Comparison of ENCODE assay signal across 10 cellular contexts in genomic region chr1:41626146-41626545, GRCh38.
DNase-seq lines count a peak whose midpoint lies in the region; ATAC-seq and TF ChIP-seq lines count a peak whose summit lies in the region.
"Had no signal": no experiment of that assay in that cellular context is flagged by ENCODE, and none has a peak within 500 bp of the region (broad histone marks: within the 10 kb centered on the region; RNA-seq: fewer than 3 reads in every experiment).

No MANE protein-coding gene starts in this region.

- TF ChIP-seq EP300 in SK-N-SH (IDR thresholded peaks at IDR 0.05; ENCODE audit: borderline replicate concordance in 1 of 2, low read depth in 1 of 2, low read length in 1 of 2) (no peak; a peak in 1 of 4 replicates), suprapubic skin (IDR thresholded peaks at IDR 0.05) (no peak)

- TF ChIP-seq RAD21 in SK-N-SH (IDR thresholded peaks at IDR 0.05; ENCODE audit: low read length), result no peak

- intact Hi-C loops in Right ventricle myocardium inferior (cut with DNase I) (no loop called here), left ventricle myocardium inferior (cut with micrococcal nuclease) (no loop called here)

- no peak for TF ChIP-seq CTCF in left ventricle myocardium inferior (IDR thresholded peaks at IDR 0.05; ENCODE audit: borderline replicate concordance)
- no peak for TF ChIP-seq CTCF in SK-N-SH (IDR thresholded peaks at IDR 0.05)
- no peak for TF ChIP-seq CTCF in suprapubic skin (IDR thresholded peaks at IDR 0.05)
- TF ChIP-seq CTCF in smooth muscle cell (IDR thresholded peaks at IDR 0.05; ENCODE audit: borderline replicate concordance, insufficient read depth, poor library complexity, severe bottlenecking), result no peak

- CTCF ChIA-PET in SK-N-SH (lab: Yijun Ruan, JAX), result interaction anchor here (0.6 to 1.0 kb wide), 3 partner anchors 12 to 30 kb away, joined by 3 read pairs; no protein-coding TSS in a partner anchor

- 56% methylated on average over 5 of the region's 10 CpGs for WGBS in SK-N-SH (ENCODE audit: low lambda C conversion rate)
- WGBS in suprapubic skin, result 31% methylated on average over 6 of the region's 10 CpGs
- 84% methylated on average over 10 of the region's 10 CpGs for WGBS in smooth muscle cell (ENCODE audit: low lambda C conversion rate)

- TF ChIP-seq POLR2A in suprapubic skin (IDR thresholded peaks at IDR 0.05), result no peak

- ATAC-seq in Right ventricle myocardium inferior, result peak; percentile 62
- no peak for ATAC-seq in HG02970 (IDR thresholded peaks at IDR 0.05; ENCODE audit: low FRiP score, unreplicated experiment)

- H3K27me3 ChIP-seq in left ventricle myocardium inferior (ENCODE audit: low read depth), result no peaks in the 10 kb centered on the region
- no peaks in the 10 kb centered on the region for H3K27me3 ChIP-seq in SK-N-SH (ENCODE audit: insufficient read depth)
- H3K27me3 ChIP-seq in suprapubic skin, result no peaks in the 10 kb centered on the region
- H3K27me3 ChIP-seq in smooth muscle cell (ENCODE audit: low read depth), result no peaks in the 10 kb centered on the region
- H3K27me3 ChIP-seq: dorsolateral prefrontal cortex had no signal

- H3K27ac ChIP-seq in left ventricle myocardium inferior (replicated peaks) (no peak overlapping the region), SK-N-SH (ENCODE audit: low read depth in 2 of 2, low read length in 1 of 2) (no peak overlapping the region), suprapubic skin (peak overlapping the region; percentile 21), smooth muscle cell (ENCODE audit: low read depth) (no peak overlapping the region)
- H3K27ac ChIP-seq: dorsolateral prefrontal cortex had no signal

- POLR2A ChIA-PET in SK-N-SH (lab: Yijun Ruan, JAX), result no interaction called here

- H3K9ac ChIP-seq in SK-N-SH, result no peak overlapping the region
- no peak overlapping the region for H3K9ac ChIP-seq in smooth muscle cell (ENCODE audit: low read depth)

- H3K9me3 ChIP-seq in left ventricle myocardium inferior (replicated peaks), result no peaks in the 10 kb centered on the region
- no peaks in the 10 kb centered on the region for H3K9me3 ChIP-seq in SK-N-SH
- H3K9me3 ChIP-seq in suprapubic skin, result no peaks in the 10 kb centered on the region
- no peaks in the 10 kb centered on the region for H3K9me3 ChIP-seq in smooth muscle cell (replicated peaks; ENCODE audit: low read depth)

- H3K4me2 ChIP-seq in SK-N-SH, result peak overlapping the region; percentile 22; the same call in 1 of the 2 replicates
- no peak overlapping the region for H3K4me2 ChIP-seq in smooth muscle cell

- H3K4me1 ChIP-seq in left ventricle myocardium inferior (peaks cover 14% of the 10 kb centered on the region), SK-N-SH (ENCODE audit: control insufficient read depth in 1 of 2, insufficient read depth in 2 of 2, low read depth in 1 of 2, low read length in 1 of 2) (peaks cover 13 to 22% of the 10 kb centered on the region in 2 experiments; a peak in 2 of 4 replicates), suprapubic skin (peaks cover 41% of the 10 kb centered on the region), smooth muscle cell (ENCODE audit: low read depth) (peaks cover 4% of the 10 kb centered on the region)

- no peaks in the 10 kb centered on the region for H3K9me2 ChIP-seq in SK-N-SH

- H3K4me3 ChIP-seq in left ventricle myocardium inferior, result no peak overlapping the region
- no peak overlapping the region for H3K4me3 ChIP-seq in SK-N-SH (ENCODE audit: low read depth in 2 of 2, low read length in 1 of 2)
- H3K4me3 ChIP-seq in suprapubic skin, result no peak overlapping the region
- no peak overlapping the region for H3K4me3 ChIP-seq in smooth muscle cell
- H3K4me3 ChIP-seq: dorsolateral prefrontal cortex had no signal

- H3K36me3 ChIP-seq in left ventricle myocardium inferior (no peaks in the 10 kb centered on the region), SK-N-SH (replicated peaks in 1 of 2; ENCODE audit: control insufficient read depth in 1 of 2, insufficient read depth in 2 of 2, low read length in 1 of 2) (no peaks in the 10 kb centered on the region), suprapubic skin (no peaks in the 10 kb centered on the region), smooth muscle cell (ENCODE audit: low read depth) (no peaks in the 10 kb centered on the region)

- H4K20me1 ChIP-seq in SK-N-SH (ENCODE audit: insufficient read depth), result no peaks in the 10 kb centered on the region
- peaks cover 5% of the 10 kb centered on the region for H4K20me1 ChIP-seq in smooth muscle cell (ENCODE audit: low read depth)

- H2AFZ ChIP-seq in SK-N-SH (ENCODE audit: low read depth) (no peak overlapping the region), smooth muscle cell (ENCODE audit: low read depth) (no peak overlapping the region)

- H3K79me2 ChIP-seq in SK-N-SH (ENCODE audit: insufficient read depth) (no peaks in the 10 kb centered on the region), smooth muscle cell (ENCODE audit: low read depth) (peaks cover 14% of the 10 kb centered on the region)

- DNase-seq in Right ventricle myocardium inferior (ENCODE audit: missing footprints) (no peak), left ventricle myocardium inferior (no peak), SK-N-SH (no peak), glomerular visceral epithelial cell (ENCODE audit: extremely low spot score) (peak; percentile 77), suprapubic skin (ENCODE audit: low spot score in 2 of 2) (peak in 1 of 2 donors; percentile 75), smooth muscle cell (lab: John Stamatoyannopoulos, UW; ENCODE audit: unreplicated experiment) (no peak)
- no peak for DNase-seq in stimulated activated naive CD4-positive, alpha-beta T cell treated with Interleukin-2 at 50 U/mL for 16 hours (lab: John Stamatoyannopoulos, UW)
- DNase-seq: activated T-cell treated with anti-CD3 and anti-CD28 coated beads, Interleukin-2, amount 50 U/mL, for 4 hours had no signal

- H3F3A ChIP-seq in SK-N-SH (replicated peaks; ENCODE audit: insufficient read depth), result no peaks in the 10 kb centered on the region
- peaks cover 3% of the 10 kb centered on the region for H3F3A ChIP-seq in smooth muscle cell (ENCODE audit: low read depth)

TF ChIP-seq in SK-N-SH, 30 proteins besides CTCF, POLR2A, EP300 and RAD21:
- no peak for TF ChIP-seq TEAD4 (IDR thresholded peaks at IDR 0.05; ENCODE audit: borderline replicate concordance, insufficient read depth)
- TF ChIP-seq, protein P1, sequence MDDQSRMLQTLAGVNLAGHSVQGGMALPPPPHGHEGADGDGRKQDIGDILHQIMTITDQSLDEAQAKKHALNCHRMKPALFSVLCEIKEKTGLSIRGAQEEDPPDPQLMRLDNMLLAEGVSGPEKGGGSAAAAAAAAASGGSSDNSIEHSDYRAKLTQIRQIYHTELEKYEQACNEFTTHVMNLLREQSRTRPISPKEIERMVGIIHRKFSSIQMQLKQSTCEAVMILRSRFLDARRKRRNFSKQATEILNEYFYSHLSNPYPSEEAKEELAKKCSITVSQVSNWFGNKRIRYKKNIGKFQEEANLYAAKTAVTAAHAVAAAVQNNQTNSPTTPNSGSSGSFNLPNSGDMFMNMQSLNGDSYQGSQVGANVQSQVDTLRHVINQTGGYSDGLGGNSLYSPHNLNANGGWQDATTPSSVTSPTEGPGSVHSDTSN (IDR thresholded peaks at IDR 0.05), result peak; percentile 56
- TF ChIP-seq MXI1 (IDR thresholded peaks at IDR 0.05; ENCODE audit: low read depth, low read length), result no peak
TF ChIP-seq in SK-N-SH: peak in this region for 1.
